ENCODE assay signal across 1 cellular context in the genomic region with DNA sequence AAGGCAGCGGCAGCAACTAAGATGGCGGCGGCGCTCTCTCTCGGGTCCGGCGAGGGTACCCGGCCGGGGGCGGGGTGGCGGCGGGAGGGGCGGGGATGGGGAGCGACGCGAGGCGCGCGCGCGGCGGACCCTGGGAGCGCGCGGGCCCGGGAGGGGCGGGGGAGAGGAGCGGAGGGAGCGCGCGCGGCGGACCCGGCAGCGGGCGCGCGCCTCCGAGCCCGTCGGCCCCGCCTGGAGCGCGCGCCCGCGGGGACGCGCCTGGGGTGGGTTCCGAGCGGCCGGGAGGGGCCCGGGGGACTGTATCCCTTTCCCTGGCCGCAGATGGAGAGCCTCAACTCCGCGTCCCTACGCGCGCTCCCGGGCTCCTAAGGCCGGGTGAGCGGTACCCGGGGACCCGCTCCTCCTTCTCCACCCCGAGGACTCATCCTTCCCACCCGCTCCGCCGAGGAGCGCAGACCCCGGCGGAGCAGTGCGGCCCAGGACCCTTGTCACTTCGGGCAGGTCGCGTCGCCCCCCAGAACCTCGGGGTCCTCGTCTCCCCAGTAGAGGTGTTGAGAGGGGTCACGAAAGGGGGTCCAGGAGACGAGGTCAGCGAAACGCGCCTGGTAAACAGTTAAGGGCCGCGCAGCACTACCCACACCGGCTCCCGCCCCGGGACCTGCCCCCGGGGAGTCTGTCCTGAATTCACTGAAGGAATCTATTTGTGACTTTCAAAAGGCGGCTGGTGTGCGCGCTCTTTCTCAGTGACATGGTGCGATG.
TF ChIP-seq lines count a peak whose summit lies in the region.

Gene CLSTN1, minus strand, starts transcription at position 23 of the 759 bp plus-strand sequence. CDS start 232 bp downstream, outside the sequence.

TF ChIP-seq in HepG2, 621 proteins besides CTCF, POLR2A, EP300 and RAD21 (continued from another document and continues in another):
- TF ChIP-seq TFAP4 (IDR thresholded peaks at IDR 0.05; ENCODE audit: borderline replicate concordance, low read depth) (no peak), KDM5B (CRISPR knock-in tag; IDR thresholded peaks at IDR 0.05; ENCODE audit: borderline replicate concordance) (peak; percentile 57; the same call in 1 of the 2 replicates), RBM22 (optimal IDR thresholded peaks at IDR 0.05; ENCODE audit: low read length) (no peak), NCOA2 (CRISPR knock-in tag; IDR thresholded peaks at IDR 0.05) (peak; percentile 22; the same call in 1 of the 2 replicates), ISX (CRISPR knock-in tag; conservative IDR thresholded peaks at IDR 0.05) (no peak), ZNF598 (CRISPR knock-in tag; IDR thresholded peaks at IDR 0.05; ENCODE audit: borderline replicate concordance) (0 out of 2 replicates have a peak, but pooled peaks have one; percentile 44), FUBP1 (CRISPR knock-in tag; IDR thresholded peaks at IDR 0.05; ENCODE audit: borderline replicate concordance) (no peak), PBX3 (CRISPR knock-in tag; IDR thresholded peaks at IDR 0.05; ENCODE audit: borderline replicate concordance) (no peak), RXRA (CRISPR knock-in tag; IDR thresholded peaks at IDR 0.05) (peak; percentile 45; the same call in 1 of the 2 replicates), KDM2A (CRISPR knock-in tag; IDR thresholded peaks at IDR 0.05; ENCODE audit: borderline replicate concordance, low read depth) (peak; percentile 34; the same call in 1 of the 2 replicates), ZBTB14 (CRISPR knock-in tag; IDR thresholded peaks at IDR 0.05) (peak; percentile 95), MIER3 (CRISPR knock-in tag; IDR thresholded peaks at IDR 0.05; ENCODE audit: borderline replicate concordance) (no peak), MTERF4 (CRISPR knock-in tag; IDR thresholded peaks at IDR 0.05) (no peak), ZNF143 (CRISPR knock-in tag; IDR thresholded peaks at IDR 0.05) (no peak), ZBTB7B (CRISPR knock-in tag; IDR thresholded peaks at IDR 0.05) (peak; percentile 50), ZHX2 (IDR thresholded peaks at IDR 0.05; ENCODE audit: low read depth) (peak; percentile 86), ZHX2 (CRISPR knock-in tag; IDR thresholded peaks at IDR 0.05; ENCODE audit: borderline replicate concordance) (no peak), ZNF572 (CRISPR knock-in tag; IDR thresholded peaks at IDR 0.05) (no peak), MZF1 (CRISPR knock-in tag; IDR thresholded peaks at IDR 0.05; ENCODE audit: borderline replicate concordance) (no peak), SALL1 (CRISPR knock-in tag; IDR thresholded peaks at IDR 0.05) (no peak; the same call in none of the 2 replicates), KDM5A (IDR thresholded peaks at IDR 0.05; ENCODE audit: borderline replicate concordance, low read length) (peak; percentile 45; the same call in 1 of the 2 replicates), SOX13 (IDR thresholded peaks at IDR 0.05) (no peak), SOX13 (CRISPR knock-in tag; conservative IDR thresholded peaks at IDR 0.05 in 1 of 2, IDR thresholded peaks at IDR 0.05 in 1 of 2) (0 out of 4 replicates have a peak, but pooled peaks of 1 of the 2 experiments have one; percentile 11), CENPT (CRISPR knock-in tag; IDR thresholded peaks at IDR 0.05; ENCODE audit: low read depth) (no peak), ZNF549 (CRISPR knock-in tag; IDR thresholded peaks at IDR 0.05) (no peak), ZBTB21 (CRISPR knock-in tag; IDR thresholded peaks at IDR 0.05) (no peak), ZNF33B (CRISPR knock-in tag; IDR thresholded peaks at IDR 0.05) (0 out of 2 replicates have a peak, but pooled peaks have one; percentile 54), ZFX (CRISPR knock-in tag; IDR thresholded peaks at IDR 0.05; ENCODE audit: low read depth) (peak; percentile 35; the same call in 1 of the 2 replicates), ZNF235 (CRISPR knock-in tag; IDR thresholded peaks at IDR 0.05; ENCODE audit: borderline replicate concordance) (no peak), ZNF687 (CRISPR knock-in tag; IDR thresholded peaks at IDR 0.05) (peak; percentile 53; the same call in 1 of the 2 replicates), YY1 (IDR thresholded peaks at IDR 0.05; ENCODE audit: insufficient read depth, insufficient replicate concordance, low read depth, low read length) (peak; percentile 95), ZNF138 (CRISPR knock-in tag; IDR thresholded peaks at IDR 0.05; ENCODE audit: low read depth) (no peak), ZNF709 (CRISPR knock-in tag; IDR thresholded peaks at IDR 0.05) (0 out of 2 replicates have a peak, but pooled peaks have one; percentile 15)
- TF ChIP-seq, protein P1, sequence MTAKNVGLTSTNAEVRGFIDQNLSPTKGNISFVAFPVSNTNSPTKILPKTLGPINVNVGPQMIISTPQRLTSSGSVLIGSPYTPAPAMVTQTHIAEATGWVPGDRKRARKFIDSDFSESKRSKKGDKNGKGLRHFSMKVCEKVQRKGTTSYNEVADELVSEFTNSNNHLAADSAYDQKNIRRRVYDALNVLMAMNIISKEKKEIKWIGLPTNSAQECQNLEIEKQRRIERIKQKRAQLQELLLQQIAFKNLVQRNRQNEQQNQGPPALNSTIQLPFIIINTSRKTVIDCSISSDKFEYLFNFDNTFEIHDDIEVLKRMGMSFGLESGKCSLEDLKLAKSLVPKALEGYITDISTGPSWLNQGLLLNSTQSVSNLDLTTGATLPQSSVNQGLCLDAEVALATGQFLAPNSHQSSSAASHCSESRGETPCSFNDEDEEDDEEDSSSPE (CRISPR knock-in tag; IDR thresholded peaks at IDR 0.05), result 0 out of 2 replicates have a peak, but pooled peaks have one; percentile 22
- TF ChIP-seq, protein P2, sequence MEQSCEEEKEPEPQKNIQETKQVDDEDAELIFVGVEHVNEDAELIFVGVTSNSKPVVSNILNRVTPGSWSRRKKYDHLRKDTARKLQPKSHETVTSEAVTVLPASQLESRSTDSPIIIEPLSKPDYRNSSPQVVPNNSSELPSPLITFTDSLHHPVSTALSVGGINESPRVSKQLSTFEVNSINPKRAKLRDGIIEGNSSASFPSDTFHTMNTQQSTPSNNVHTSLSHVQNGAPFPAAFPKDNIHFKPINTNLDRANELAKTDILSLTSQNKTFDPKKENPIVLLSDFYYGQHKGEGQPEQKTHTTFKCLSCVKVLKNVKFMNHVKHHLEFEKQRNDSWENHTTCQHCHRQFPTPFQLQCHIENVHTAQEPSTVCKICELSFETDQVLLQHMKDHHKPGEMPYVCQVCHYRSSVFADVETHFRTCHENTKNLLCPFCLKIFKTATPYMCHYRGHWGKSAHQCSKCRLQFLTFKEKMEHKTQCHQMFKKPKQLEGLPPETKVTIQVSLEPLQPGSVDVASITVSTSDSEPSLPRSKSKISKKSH (CRISPR knock-in tag; IDR thresholded peaks at IDR 0.05; ENCODE audit: borderline replicate concordance), result 0 out of 2 replicates have a peak, but pooled peaks have one; percentile 23
